8 cellular contexts compared by ENCODE assay signal in the genomic region with DNA sequence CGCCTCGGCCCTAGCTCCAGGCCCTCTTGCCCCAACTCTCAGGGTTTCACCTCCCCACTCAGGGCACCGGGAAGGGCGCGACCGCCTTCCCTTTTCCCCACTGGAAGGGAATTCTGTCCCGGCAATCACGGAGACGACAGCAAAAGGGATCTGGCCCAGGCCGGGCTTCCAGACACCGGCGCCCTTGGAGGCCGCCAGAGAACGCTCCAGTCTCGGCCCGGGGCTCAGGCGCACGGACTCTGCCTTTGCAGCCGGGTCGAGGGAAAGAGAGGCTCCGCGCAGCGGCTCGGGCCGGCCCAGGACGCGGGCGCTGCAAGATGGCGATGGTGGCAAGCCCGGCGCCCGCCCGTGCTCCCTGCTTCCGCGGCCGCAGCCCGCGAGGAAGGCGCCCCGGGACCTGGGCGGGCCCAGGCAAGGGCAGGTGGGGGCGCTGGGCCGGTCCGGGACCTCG.
DNase-seq lines count a peak whose midpoint lies in the region; ATAC-seq lines count a peak whose summit lies in the region.

No MANE protein-coding gene starts in this region.

- DNase-seq in iPS DF 6.9 (ENCODE audit: low read depth, low spot score) = no peak
- DNase-seq in stimulated activated CD8-positive, alpha-beta memory T cell treated with anti-CD3 and anti-CD28 coated beads, Interleukin-15, amount 100 ng/mL, for 1 hour (ENCODE audit: low read depth) = peak; percentile 12

- ATAC-seq in GM18873 (IDR thresholded peaks at IDR 0.05; ENCODE audit: low FRiP score, unreplicated experiment) (peak; percentile 11), HG03066 (IDR thresholded peaks at IDR 0.05; ENCODE audit: low read depth, unreplicated experiment) (peak; percentile 22), HG02870 (IDR thresholded peaks at IDR 0.05; ENCODE audit: unreplicated experiment) (no peak), HG03108 (IDR thresholded peaks at IDR 0.05; ENCODE audit: unreplicated experiment) (no peak), GM18868 (IDR thresholded peaks at IDR 0.05; ENCODE audit: unreplicated experiment) (no peak)

- H3K36me3 Mint-ChIP-seq in activated naive CD8-positive, alpha-beta T cell = no peaks in the 10 kb centered on the region

- peak overlapping the region; percentile 75 for H3K4me3 ChIP-seq in iPS DF 6.9 (ENCODE audit: low read length)

- H3K9me3 ChIP-seq in iPS DF 6.9 (ENCODE audit: control insufficient read depth, insufficient read depth, low read length) = 0 out of 2 replicates have a peak, but pooled peaks cover 4% of the 10 kb centered on the region

- no peaks in the 10 kb centered on the region for H3K27me3 ChIP-seq in iPS DF 6.9 (ENCODE audit: control insufficient read depth, insufficient read depth, low read length)

- H3K9me3 Mint-ChIP-seq in activated naive CD8-positive, alpha-beta T cell (ENCODE audit: low read depth) = no peaks in the 10 kb centered on the region

- H3K4me1 ChIP-seq in iPS DF 6.9 (ENCODE audit: control insufficient read depth, insufficient read depth, low read length) = peaks cover 6% of the 10 kb centered on the region

- H3K4me1 Mint-ChIP-seq in activated naive CD8-positive, alpha-beta T cell (ENCODE audit: low read depth) = peaks cover 60% of the 10 kb centered on the region

- no peaks in the 10 kb centered on the region for H3K27me3 Mint-ChIP-seq in activated naive CD8-positive, alpha-beta T cell

- whole genome bisulfite sequencing in iPS DF 6.9 (ENCODE audit: insufficient coverage, insufficient read length) = no CpG with 5 or more reads among the region's 45 CpGs

- H3K27ac ChIP-seq in iPS DF 6.9 (ENCODE audit: low read length) = no peak overlapping the region

- peak overlapping the region; percentile 90 for H3K4me3 Mint-ChIP-seq in activated naive CD8-positive, alpha-beta T cell

- H3K36me3 ChIP-seq in iPS DF 6.9 (ENCODE audit: control insufficient read depth, insufficient read depth, low read length) = peaks cover 7% of the 10 kb centered on the region

- H3K27ac Mint-ChIP-seq in activated naive CD8-positive, alpha-beta T cell = peak overlapping the region; percentile 64

Comparison
In these comparisons a context has a peak if more than half of its experiments do, and no peak if none do; other contexts are left out.
1. ATAC-seq: peak in GM18873 (single experiment) and HG03066 (single experiment); none in HG02870 (single experiment), HG03108 (single experiment) and GM18868 (single experiment).